8 cellular contexts compared by ENCODE assay signal in the genomic region with DNA sequence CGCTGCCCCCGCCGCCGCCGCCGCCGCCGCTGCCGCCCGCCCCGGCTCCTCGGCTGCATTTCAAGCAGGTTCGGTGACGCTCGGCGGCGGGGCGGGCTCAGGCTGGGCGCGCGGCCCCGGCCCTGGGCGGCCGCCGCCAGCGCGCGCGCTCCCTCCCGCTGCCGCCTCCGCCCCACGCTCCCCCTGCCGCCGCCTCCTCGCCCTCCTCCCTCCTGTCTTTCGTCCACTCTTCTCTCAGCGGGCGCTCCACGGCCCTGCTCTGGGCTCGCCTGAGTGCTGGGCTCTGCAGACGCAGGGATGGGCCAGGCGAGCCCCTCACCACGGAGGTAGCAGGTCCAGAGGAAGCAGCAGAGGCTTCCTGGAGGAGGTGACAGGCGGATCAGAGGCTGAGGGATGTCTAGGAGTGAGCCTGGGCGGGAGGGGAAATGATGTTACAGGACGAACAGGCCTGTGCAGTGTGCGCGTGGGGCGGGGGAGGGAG. TPM values are rescaled to one million over a fixed set of nuclear protein-coding genes. Genes with fewer than 3 reads are reported as not detected.
DNase-seq lines count a peak whose midpoint lies in the region; FAIRE-seq and TF ChIP-seq lines count a peak whose summit lies in the region.

A gene (minus strand): TSS at position 62 of the 481 bp plus-strand sequence. CDS start 158 bp downstream, outside the sequence.

- WGBS in hepatocyte (ENCODE audit: low lambda C conversion rate, missing lambda C conversion rate) = 2% methylated on average over 14 of the region's 50 CpGs

- peak within 1 kb of the TSS; percentile 100 for H3K4me2 ChIP-seq in astrocyte (ENCODE audit: low read length)
- H3K4me2 ChIP-seq in hepatocyte = peak within 1 kb of the TSS; percentile 100

- no peaks in the 10 kb centered on the region for H3K9me2 ChIP-seq in hepatocyte (replicated peaks; ENCODE audit: insufficient read depth)

- H3K27me3 ChIP-seq in astrocyte (ENCODE audit: insufficient read depth, low read length) = no peaks in the 10 kb centered on the region
- H3K27me3 ChIP-seq in hepatocyte = peaks cover 5% of the 10 kb centered on the region

- no peak for TF ChIP-seq CTCF in astrocyte (IDR thresholded peaks at IDR 0.05; ENCODE audit: insufficient read depth, low read depth, low read length)
- no peak for TF ChIP-seq CTCF in hepatocyte (IDR thresholded peaks at IDR 0.05; ENCODE audit: poor library complexity)

- H3K36me3 ChIP-seq in astrocyte (ENCODE audit: insufficient read depth, low read length) = peaks cover 5% of the 10 kb centered on the region
- H3K36me3 ChIP-seq in hepatocyte (replicated peaks; ENCODE audit: insufficient read depth, low read depth) = no peaks in the 10 kb centered on the region

- H3K4me1 ChIP-seq in astrocyte (ENCODE audit: insufficient read depth, low read length) (peaks cover 7% of the 10 kb centered on the region), hepatocyte (ENCODE audit: insufficient read depth) (peaks cover 10% of the 10 kb centered on the region)

- no peak for FAIRE-seq in astrocyte (lab: Jason Lieb, UNC)

- H4K20me1 ChIP-seq in astrocyte (ENCODE audit: insufficient read depth, low read length) (peaks cover 12% of the 10 kb centered on the region), hepatocyte (ENCODE audit: insufficient read depth, poor library complexity, severe bottlenecking) (no peaks in the 10 kb centered on the region)

- DNase-seq in GM03348 (ENCODE audit: low spot score) (peak; percentile 98), HCEC 1CT (peak; percentile 77), NCI-H1092 (lab: John Stamatoyannopoulos, UW) (peak; percentile 45), astrocyte (ENCODE audit: low read depth) (peak; percentile 36), hepatocyte (ENCODE audit: low spot score) (peak; percentile 86), skeletal muscle cell (ENCODE audit: low read depth) (no peak), cortex of kidney (lab: John Stamatoyannopoulos, UW) (no peak)
- peak; percentile 80 for DNase-seq in T-helper 2 cell treated with Interferon-gamma antibody and Interleukin-4, amounts not matched to agents 5 μg/mL and 100 μg/mL, for 36 hours (ENCODE audit: low spot score)

- peaks cover 18% of the 10 kb centered on the region for H3K4me1 Mint-ChIP-seq in T-helper 2 cell treated with Interferon-gamma antibody and Interleukin-4, amounts not matched to agents 5 μg/mL and 100 μg/mL, for 36 hours (ENCODE audit: low read depth)
- no peaks in the 10 kb centered on the region for H3K4me1 Mint-ChIP-seq in astrocyte (ENCODE audit: low read depth, unreplicated experiment)

- peak within 1 kb of the TSS; percentile 99 for H3K4me3 Mint-ChIP-seq in T-helper 2 cell treated with Interferon-gamma antibody and Interleukin-4, amounts not matched to agents 5 μg/mL and 100 μg/mL, for 36 hours
- peak within 1 kb of the TSS; percentile 89 for H3K4me3 Mint-ChIP-seq in astrocyte (ENCODE audit: unreplicated experiment)

- no peaks in the 10 kb centered on the region for H3K9me3 Mint-ChIP-seq in T-helper 2 cell treated with Interferon-gamma antibody and Interleukin-4, amounts not matched to agents 5 μg/mL and 100 μg/mL, for 36 hours
- no peaks in the 10 kb centered on the region for H3K9me3 Mint-ChIP-seq in astrocyte (ENCODE audit: unreplicated experiment)

- H3K27ac ChIP-seq in astrocyte (ENCODE audit: low read depth, low read length) (peak within 1 kb of the TSS; percentile 56), hepatocyte (no peak within 1 kb of the TSS)

- H3K9ac ChIP-seq in astrocyte (ENCODE audit: low read length) = peak within 1 kb of the TSS; percentile 79

- H3K4me3 ChIP-seq in astrocyte (ENCODE audit: insufficient read depth, low read depth, low read length) (peak within 1 kb of the TSS; percentile 93), hepatocyte (peak within 1 kb of the TSS; percentile 85), skeletal muscle cell (ENCODE audit: low read depth, low read length) (peak within 1 kb of the TSS; percentile 85)

- H3K27ac Mint-ChIP-seq in T-helper 2 cell treated with Interferon-gamma antibody and Interleukin-4, amounts not matched to agents 5 μg/mL and 100 μg/mL, for 36 hours = peak within 1 kb of the TSS; percentile 98
- peak within 1 kb of the TSS; percentile 18 for H3K27ac Mint-ChIP-seq in astrocyte (ENCODE audit: unreplicated experiment)

- H2AFZ ChIP-seq in astrocyte (ENCODE audit: low read depth, low read length) (peak within 1 kb of the TSS; percentile 97), hepatocyte (peak within 1 kb of the TSS; percentile 92)

- peaks cover 24% of the 10 kb centered on the region for H3K36me3 Mint-ChIP-seq in T-helper 2 cell treated with Interferon-gamma antibody and Interleukin-4, amounts not matched to agents 5 μg/mL and 100 μg/mL, for 36 hours (ENCODE audit: low read depth)
- H3K36me3 Mint-ChIP-seq in astrocyte (ENCODE audit: low read depth, unreplicated experiment) = peaks cover 6% of the 10 kb centered on the region

- no peaks in the 10 kb centered on the region for H3K27me3 Mint-ChIP-seq in T-helper 2 cell treated with Interferon-gamma antibody and Interleukin-4, amounts not matched to agents 5 μg/mL and 100 μg/mL, for 36 hours (ENCODE audit: low read depth)
- H3K27me3 Mint-ChIP-seq in astrocyte (ENCODE audit: low read depth, unreplicated experiment) = peaks cover 34% of the 10 kb centered on the region

- H3K79me2 ChIP-seq in astrocyte (ENCODE audit: insufficient read depth, low read length) (no peaks in the 10 kb centered on the region), hepatocyte (no peaks in the 10 kb centered on the region)

- H3K9me3 ChIP-seq in astrocyte (ENCODE audit: insufficient read depth, low read depth, low read length) (no peaks in the 10 kb centered on the region), hepatocyte (ENCODE audit: low read depth) (no peaks in the 10 kb centered on the region)

RNA-seq across cellular contexts. Expression of the gene that starts here (rescaled TPM):
- 12.8 and 13.9 TPM in 2 replicates for total RNA-seq in astrocyte
- 2.6 and 2.7 TPM in 2 replicates for total RNA-seq in hepatocyte
- 2.1 and 2.4 TPM in 2 replicates for polyA plus RNA-seq in hepatocyte

Comparison
In these comparisons a context has a peak if more than half of its experiments do, and no peak if none do; other contexts are left out.
1. DNase-seq: peak in GM03348 (single experiment), HCEC 1CT (single experiment), NCI-H1092 (single experiment), T-helper 2 cell treated with Interferon-gamma antibody and Interleukin-4, amounts not matched to agents 5 μg/mL and 100 μg/mL, for 36 hours (single experiment), astrocyte (single experiment) and hepatocyte (single experiment); none in skeletal muscle cell (single experiment) and cortex of kidney (single experiment).
2. Peak in every context shown above with its lines, with median percentiles within 50 percentile points of each other: H3K4me3 ChIP-seq.